ENCODE assay signal across 9 cellular contexts in the genomic region with DNA sequence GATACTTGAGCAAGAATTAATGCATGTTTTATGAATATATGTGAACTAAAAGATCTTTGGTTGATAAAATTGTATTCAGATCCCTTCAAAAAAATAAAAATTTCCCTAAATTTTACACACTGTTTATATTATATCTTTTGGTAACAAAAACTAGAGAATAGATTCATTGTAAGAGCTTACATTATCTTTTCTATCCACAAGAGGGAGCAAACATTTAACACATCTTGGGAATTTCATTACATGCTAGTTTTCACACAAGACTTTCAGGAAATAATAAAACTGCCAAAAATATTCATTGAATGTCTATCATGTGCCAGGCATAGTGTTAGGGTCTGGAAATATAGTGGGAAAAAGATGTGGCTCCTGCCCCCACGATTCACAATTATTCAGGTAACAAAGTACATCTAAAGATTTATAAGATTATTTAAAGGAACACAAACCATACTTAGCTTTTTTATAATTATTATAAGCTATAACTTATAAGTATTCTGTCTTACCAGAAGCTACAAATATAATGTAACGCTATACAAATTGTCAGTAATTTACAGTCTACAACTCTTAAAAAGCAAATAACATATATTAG. TPM values are rescaled to one million over a fixed set of nuclear protein-coding genes. Genes with fewer than 3 reads are reported as not detected.
DNase-seq lines count a peak whose midpoint lies in the region; ATAC-seq and TF ChIP-seq lines count a peak whose summit lies in the region.
"Had no signal": no experiment of that assay in that cellular context is flagged by ENCODE, and none has a peak within 500 bp of the region (broad histone marks: within the 10 kb centered on the region; RNA-seq: fewer than 3 reads in every experiment).

No MANE protein-coding gene starts in this region.

- no peak for ATAC-seq in activated CD8-positive, alpha-beta T cell treated with anti-CD3 and anti-CD28 coated beads for 36 hours
- ATAC-seq in activated CD8-positive, alpha-beta T cell treated with anti-CD3 and anti-CD28 coated beads, Interleukin-2, amount 10 ng/mL, durations not matched to agents 7 days and 5 days, result no peak
- ATAC-seq in HG02588 (IDR thresholded peaks at IDR 0.05; ENCODE audit: unreplicated experiment), result no peak

- no peak overlapping the region for H3K27ac Mint-ChIP-seq in activated CD8-positive, alpha-beta T cell treated with anti-CD3 and anti-CD28 coated beads for 36 hours
- H3K27ac Mint-ChIP-seq in activated CD8-positive, alpha-beta T cell treated with anti-CD3 and anti-CD28 coated beads, Interleukin-2, amount 10 ng/mL, durations not matched to agents 7 days and 5 days, result no peak overlapping the region
- H3K27ac Mint-ChIP-seq: activated naive CD4-positive, alpha-beta T cell treated with anti-CD3 and anti-CD28 coated beads, Interleukin-2, amount 50 U/mL, for 24 hours had no signal

- peaks cover 14% of the 10 kb centered on the region for H3K36me3 Mint-ChIP-seq in activated CD8-positive, alpha-beta T cell treated with anti-CD3 and anti-CD28 coated beads for 36 hours (ENCODE audit: low read depth)
- H3K36me3 Mint-ChIP-seq in activated CD8-positive, alpha-beta T cell treated with anti-CD3 and anti-CD28 coated beads, Interleukin-2, amount 10 ng/mL, durations not matched to agents 7 days and 5 days (ENCODE audit: low read depth), result peaks cover 8% of the 10 kb centered on the region

- DNase-seq in activated CD8-positive, alpha-beta T cell treated with anti-CD3 and anti-CD28 coated beads for 36 hours, result no peak
- no peak for DNase-seq in activated CD8-positive, alpha-beta T cell treated with anti-CD3 and anti-CD28 coated beads, Interleukin-2, amount 10 ng/mL, durations not matched to agents 7 days and 5 days
- DNase-seq in NCI-H2196 treated with DMSO at 0.1 percent for 48 hours (lab: John Stamatoyannopoulos, UW; ENCODE audit: unreplicated experiment) (peak; percentile 21), choroid plexus epithelial cell (ENCODE audit: low read depth) (peak; percentile 74), myocyte (ENCODE audit: low read depth) (peak; percentile 49), OCI-M2 (lab: John Stamatoyannopoulos, UW; ENCODE audit: unreplicated experiment) (no peak), SIG-M5 treated with dmso at 0.1 percent for 504 hours (lab: John Stamatoyannopoulos, UW; ENCODE audit: unreplicated experiment) (no peak)

- POLR2A ChIA-PET in activated CD8-positive, alpha-beta T cell treated with anti-CD3 and anti-CD28 coated beads for 36 hours (lab: Charles Lee), result interaction anchor here (1.2 kb wide), 2 partner anchors 31 to 48 kb away, joined by 3 read pairs; no protein-coding TSS in a partner anchor
- POLR2A ChIA-PET in activated CD8-positive, alpha-beta T cell treated with anti-CD3 and anti-CD28 coated beads, Interleukin-2, amount 10 ng/mL, durations not matched to agents 7 days and 5 days (lab: Charles Lee), result interaction anchor here (0.9 to 2.0 kb wide), 3 partner anchors 31 to 48 kb away, joined by 3 to 9 read pairs (median 3); partner anchors contain the start of genes CDKN2C and FAF1

- TF ChIP-seq CTCF in activated CD8-positive, alpha-beta T cell treated with anti-CD3 and anti-CD28 coated beads for 36 hours (IDR thresholded peaks at IDR 0.05), result peak; percentile 70
- peak; percentile 61 for TF ChIP-seq CTCF in choroid plexus epithelial cell (conservative IDR thresholded peaks at IDR 0.05; ENCODE audit: low read depth, low read length)

- H3K4me1 Mint-ChIP-seq in activated CD8-positive, alpha-beta T cell treated with anti-CD3 and anti-CD28 coated beads for 36 hours (ENCODE audit: low read depth), result peaks cover 39% of the 10 kb centered on the region
- H3K4me1 Mint-ChIP-seq in activated CD8-positive, alpha-beta T cell treated with anti-CD3 and anti-CD28 coated beads, Interleukin-2, amount 10 ng/mL, durations not matched to agents 7 days and 5 days (ENCODE audit: low read depth), result peaks cover 10% of the 10 kb centered on the region

- H3K4me3 ChIP-seq in choroid plexus epithelial cell (ENCODE audit: low read depth, low read length), result no peak overlapping the region

- H3K9me3 Mint-ChIP-seq in activated CD8-positive, alpha-beta T cell treated with anti-CD3 and anti-CD28 coated beads for 36 hours, result peaks cover 2% of the 10 kb centered on the region
- no peaks in the 10 kb centered on the region for H3K9me3 Mint-ChIP-seq in activated CD8-positive, alpha-beta T cell treated with anti-CD3 and anti-CD28 coated beads, Interleukin-2, amount 10 ng/mL, durations not matched to agents 7 days and 5 days (ENCODE audit: insufficient read depth)
- H3K9me3 Mint-ChIP-seq: activated naive CD4-positive, alpha-beta T cell treated with anti-CD3 and anti-CD28 coated beads, Interleukin-2, amount 50 U/mL, for 24 hours had no signal

- H3K4me3 Mint-ChIP-seq in activated CD8-positive, alpha-beta T cell treated with anti-CD3 and anti-CD28 coated beads for 36 hours, result no peak overlapping the region
- H3K4me3 Mint-ChIP-seq in activated CD8-positive, alpha-beta T cell treated with anti-CD3 and anti-CD28 coated beads, Interleukin-2, amount 10 ng/mL, durations not matched to agents 7 days and 5 days, result no peak overlapping the region
- H3K4me3 Mint-ChIP-seq: activated naive CD4-positive, alpha-beta T cell treated with anti-CD3 and anti-CD28 coated beads, Interleukin-2, amount 50 U/mL, for 24 hours had no signal

- H3K27me3 Mint-ChIP-seq in activated CD8-positive, alpha-beta T cell treated with anti-CD3 and anti-CD28 coated beads for 36 hours, result no peaks in the 10 kb centered on the region
- H3K27me3 Mint-ChIP-seq in activated CD8-positive, alpha-beta T cell treated with anti-CD3 and anti-CD28 coated beads, Interleukin-2, amount 10 ng/mL, durations not matched to agents 7 days and 5 days (ENCODE audit: low read depth), result no peaks in the 10 kb centered on the region
- H3K27me3 Mint-ChIP-seq: activated naive CD4-positive, alpha-beta T cell treated with anti-CD3 and anti-CD28 coated beads, Interleukin-2, amount 50 U/mL, for 24 hours had no signal

- intact Hi-C loops in activated CD8-positive, alpha-beta T cell treated with anti-CD3 and anti-CD28 coated beads for 36 hours (cut with micrococcal nuclease), result no loop called here

- CTCF ChIA-PET in activated CD8-positive, alpha-beta T cell treated with anti-CD3 and anti-CD28 coated beads for 36 hours (lab: Charles Lee), result interaction anchor here (0.6 to 2.7 kb wide), 27 partner anchors 9 to 264 kb away, joined by 3 to 18 read pairs (median 5); partner anchors contain the start of genes CDKN2C and FAF1
- CTCF ChIA-PET in activated CD8-positive, alpha-beta T cell treated with anti-CD3 and anti-CD28 coated beads, Interleukin-2, amount 10 ng/mL, durations not matched to agents 7 days and 5 days (lab: Charles Lee), result interaction anchor here (0.5 to 2.5 kb wide), 31 partner anchors 8 to 367 kb away, joined by 3 to 42 read pairs (median 5); partner anchors contain the start of genes CDKN2C and FAF1

RNA-seq across cellular contexts. Expression of gene FAF1, which starts 30.6 kb away (rescaled TPM):
- 10 to 100 TPM; 82.2 to 87.0 TPM for total RNA-seq in activated CD8-positive, alpha-beta T cell treated with anti-CD3 and anti-CD28 coated beads for 36 hours
- 100 to 1,000 TPM in 1 of 2 experiments, 10 to 100 TPM in 1; 95.6 to 104 TPM for total RNA-seq in activated CD8-positive, alpha-beta T cell treated with anti-CD3 and anti-CD28 coated beads, Interleukin-2, amount 10 ng/mL, durations not matched to agents 7 days and 5 days
- 48.5 and 60.2 TPM in 2 replicates for total RNA-seq in myocyte
- 37.0 TPM for polyA plus RNA-seq in myocyte (2012)

RNA-seq across cellular contexts. Expression of gene CDKN2C, which starts 40.6 kb away (rescaled TPM):
- 10 to 100 TPM; 18.4 to 20.7 TPM for total RNA-seq in activated CD8-positive, alpha-beta T cell treated with anti-CD3 and anti-CD28 coated beads for 36 hours
- 10 to 100 TPM; 82.0 to 82.5 TPM for total RNA-seq in activated CD8-positive, alpha-beta T cell treated with anti-CD3 and anti-CD28 coated beads, Interleukin-2, amount 10 ng/mL, durations not matched to agents 7 days and 5 days
- 17.8 and 27.7 TPM in 2 replicates for total RNA-seq in myocyte
- 10.6 TPM for polyA plus RNA-seq in myocyte (2012)

Comparison
In these comparisons a context has a peak if more than half of its experiments do, and no peak if none do; other contexts are left out.
1. DNase-seq: peak in NCI-H2196 treated with DMSO at 0.1 percent for 48 hours (single experiment), choroid plexus epithelial cell (single experiment) and myocyte (single experiment); none in activated CD8-positive, alpha-beta T cell treated with anti-CD3 and anti-CD28 coated beads for 36 hours (single experiment), activated CD8-positive, alpha-beta T cell treated with anti-CD3 and anti-CD28 coated beads, Interleukin-2, amount 10 ng/mL, durations not matched to agents 7 days and 5 days (single experiment), OCI-M2 (single experiment) and SIG-M5 treated with dmso at 0.1 percent for 504 hours (single experiment).